In genomic region chr2:173644146-173644545, GRCh38 we compare ENCODE assay signal across 23 cellular contexts.
DNase-seq lines count a peak whose midpoint lies in the region; ATAC-seq and TF ChIP-seq lines count a peak whose summit lies in the region.
"Had no signal": no experiment of that assay in that cellular context is flagged by ENCODE, and none has a peak within 500 bp of the region (broad histone marks: within the 10 kb centered on the region; RNA-seq: fewer than 3 reads in every experiment).

No MANE protein-coding gene starts in this region.

- peak; percentile 78 for DNase-seq in EH (ENCODE audit: low read depth)
- DNase-seq in RWPE1 (ENCODE audit: low spot score), result peak; percentile 60
- DNase-seq in fibroblast of gingiva (ENCODE audit: low read depth), result peak; percentile 58
- DNase-seq in sigmoid colon, result no peak
- DNase-seq in psoas muscle, result no peak
- DNase-seq in NOMO-1 (lab: John Stamatoyannopoulos, UW; ENCODE audit: unreplicated experiment in 2 of 2), result no peak
- DNase-seq in midbrain (lab: John Stamatoyannopoulos, UW), result no peak
- no peak for DNase-seq in NOMO-1 treated with dmso at 0.1 percent for 144 hours (lab: John Stamatoyannopoulos, UW; ENCODE audit: unreplicated experiment)
- DNase-seq: activated CD4-positive, alpha-beta T cell treated with anti-CD3 and anti-CD28 coated beads, Interleukin-2, amount 50 U/mL, for 48 hours; body of pancreas; CD4-positive, CD25-positive, alpha-beta regulatory T cell; effector memory CD8-positive, alpha-beta T cell; GDM1; hippocampal formation; NCI-H187; NCI-H748 treated with DMSO at 0.1 percent for 48 hours; stimulated activated CD4-positive, alpha-beta T cell treated with anti-CD3 and anti-CD28 coated beads, Interleukin-4, amount 100 ng/mL, for 4 hours; upper lobe of left lung had no signal

- 81 to 83% methylated on average over 3 of the region's 3 CpGs for WGBS in sigmoid colon, 2 donors
- whole genome bisulfite sequencing in psoas muscle, 3 donors, result 82 to 89% (median 85%) methylated on average over 3 of the region's 3 CpGs

- H3K4me1 ChIP-seq in sigmoid colon, result no peaks in the 10 kb centered on the region
- H3K4me1 ChIP-seq in psoas muscle, result no peaks in the 10 kb centered on the region
- H3K4me1 ChIP-seq: body of pancreas had no signal

- H3K27ac ChIP-seq in RWPE1, result no peak overlapping the region
- peak overlapping the region in 3 of 4 donors; percentile 10 to 31 (median 23) for H3K27ac ChIP-seq in sigmoid colon
- no peak overlapping the region for H3K27ac ChIP-seq in psoas muscle
- H3K27ac ChIP-seq: body of pancreas, KMS-11, upper lobe of left lung had no signal

- TF ChIP-seq EP300 in sigmoid colon (IDR thresholded peaks at IDR 0.05), result no peak

- TF ChIP-seq CTCF in RWPE1 (conservative IDR thresholded peaks at IDR 0.05; ENCODE audit: low read depth), result no peak
- no peak for TF ChIP-seq CTCF in sigmoid colon (IDR thresholded peaks at IDR 0.05)
- no peak for TF ChIP-seq CTCF in psoas muscle (IDR thresholded peaks at IDR 0.05)

- H3K27me3 ChIP-seq in sigmoid colon (no peaks in the 10 kb centered on the region), psoas muscle (ENCODE audit: insufficient read depth in 3 of 3, low read length in 2 of 3) (peaks cover 0 to 3% (median 0%) of the 10 kb centered on the region in 3 donors)
- H3K27me3 ChIP-seq: body of pancreas, upper lobe of left lung had no signal

- H3K36me3 ChIP-seq in sigmoid colon (no peaks in the 10 kb centered on the region), psoas muscle (ENCODE audit: insufficient read depth in 1 of 2, low read depth in 1 of 2) (no peaks in the 10 kb centered on the region)
- H3K36me3 ChIP-seq: upper lobe of left lung had no signal

- H3K4me3 ChIP-seq in sigmoid colon, result no peak overlapping the region
- no peak overlapping the region for H3K4me3 ChIP-seq in psoas muscle
- H3K4me3 ChIP-seq: body of pancreas, upper lobe of left lung had no signal

- CTCF ChIA-PET in RWPE1 (lab: Yijun Ruan, JAX), result no interaction called here

- no peaks in the 10 kb centered on the region for H3K9me3 ChIP-seq in sigmoid colon
- H3K9me3 ChIP-seq in psoas muscle, result no peaks in the 10 kb centered on the region
- H3K9me3 ChIP-seq: body of pancreas, upper lobe of left lung had no signal

- TF ChIP-seq POLR2A in sigmoid colon (IDR thresholded peaks at IDR 0.05), result no peak

- intact Hi-C loops in sigmoid colon (cut with DNase I), result no loop called here
- intact Hi-C loops in psoas muscle (cut with DNase I), result no loop called here

- ATAC-seq in psoas muscle, result no peak
- ATAC-seq: body of pancreas; effector memory CD8-positive, alpha-beta T cell; left lobe of liver; natural killer cell treated with Interleukin-12 subunit alpha and Interleukin-12 subunit beta and Interleukin-15 and Interleukin-18, amount 100 ng/mL, for 72 hours; Right ventricle myocardium inferior; stimulated activated memory B cell treated with anti-CD40 and anti-IgM and Interleukin-4, amounts not matched to agents 10 μg/mL and 1 μg/mL and 100 μg/mL, for 72 hours had no signal

- POLR2A ChIA-PET in RWPE1 (lab: Yijun Ruan, JAX; ENCODE audit: low non-redundant PET), result no interaction called here

Comparison
In these comparisons a context has a peak if more than half of its experiments do, and no peak if none do; other contexts are left out.
1. DNase-seq: peak in EH (single experiment), RWPE1 (single experiment) and fibroblast of gingiva (single experiment); none in sigmoid colon (single experiment), psoas muscle (0 of 2), NOMO-1 (0 of 2), midbrain (single experiment) and NOMO-1 treated with dmso at 0.1 percent for 144 hours (single experiment).
2. H3K27ac ChIP-seq: peak in sigmoid colon (3 of 4); none in RWPE1 (single experiment) and psoas muscle (single experiment).